Comparison of ENCODE assay signal across 16 cellular contexts in genomic region chr2:204913312-204913711, GRCh38.
DNase-seq lines count a peak whose midpoint lies in the region; ATAC-seq and TF ChIP-seq lines count a peak whose summit lies in the region.
"Had no signal": no experiment of that assay in that cellular context is flagged by ENCODE, and none has a peak within 500 bp of the region (broad histone marks: within the 10 kb centered on the region; RNA-seq: fewer than 3 reads in every experiment).

No MANE protein-coding gene starts in this region.

- intact Hi-C loops in activated CD8-positive, alpha-beta T cell treated with anti-CD3 and anti-CD28 coated beads for 36 hours (cut with micrococcal nuclease) = no loop called here
- intact Hi-C loops in lower lobe of right lung (cut with DNase I) = no loop called here

- no peaks in the 10 kb centered on the region for H3K36me3 Mint-ChIP-seq in activated CD8-positive, alpha-beta T cell treated with anti-CD3 and anti-CD28 coated beads for 36 hours (ENCODE audit: low read depth)
- H3K36me3 Mint-ChIP-seq in activated CD8-positive, alpha-beta T cell treated with anti-CD3 and anti-CD28 coated beads, Interleukin-2, amount 10 ng/mL, durations not matched to agents 7 days and 5 days (ENCODE audit: low read depth) = peaks cover 13% of the 10 kb centered on the region
- H3K36me3 Mint-ChIP-seq in CD4-positive, CD25-positive, alpha-beta regulatory T cell = no peaks in the 10 kb centered on the region
- H3K36me3 Mint-ChIP-seq: CD8-positive, alpha-beta T cell had no signal

- no peak overlapping the region for H3K4me3 Mint-ChIP-seq in activated CD8-positive, alpha-beta T cell treated with anti-CD3 and anti-CD28 coated beads for 36 hours
- H3K4me3 Mint-ChIP-seq in activated CD8-positive, alpha-beta T cell treated with anti-CD3 and anti-CD28 coated beads, Interleukin-2, amount 10 ng/mL, durations not matched to agents 7 days and 5 days = no peak overlapping the region
- H3K4me3 Mint-ChIP-seq in CD4-positive, CD25-positive, alpha-beta regulatory T cell = no peak overlapping the region
- H3K4me3 Mint-ChIP-seq: CD8-positive, alpha-beta T cell; HFFc6 had no signal

- POLR2A ChIA-PET in activated CD8-positive, alpha-beta T cell treated with anti-CD3 and anti-CD28 coated beads for 36 hours (lab: Charles Lee) = no interaction called here
- POLR2A ChIA-PET in activated CD8-positive, alpha-beta T cell treated with anti-CD3 and anti-CD28 coated beads, Interleukin-2, amount 10 ng/mL, durations not matched to agents 7 days and 5 days (lab: Charles Lee) = no interaction called here

- H3K27ac ChIP-seq in CD4-positive, CD25-positive, alpha-beta regulatory T cell (ENCODE audit: insufficient read depth, low read length, poor library complexity, severe bottlenecking) = no peak overlapping the region
- no peak overlapping the region for H3K27ac ChIP-seq in lower lobe of right lung

- CTCF ChIA-PET in activated CD8-positive, alpha-beta T cell treated with anti-CD3 and anti-CD28 coated beads for 36 hours (lab: Charles Lee) = interaction anchor here (1.0 to 1.1 kb wide), 2 partner anchors 15 to 221 kb away, joined by 3 read pairs; no protein-coding TSS in a partner anchor
- CTCF ChIA-PET in activated CD8-positive, alpha-beta T cell treated with anti-CD3 and anti-CD28 coated beads, Interleukin-2, amount 10 ng/mL, durations not matched to agents 7 days and 5 days (lab: Charles Lee) = interaction anchor here (1.5 kb wide), 1 partner anchor 11 kb away, joined by 4 read pairs; no protein-coding TSS in a partner anchor

- no peaks in the 10 kb centered on the region for H3K27me3 Mint-ChIP-seq in activated CD8-positive, alpha-beta T cell treated with anti-CD3 and anti-CD28 coated beads for 36 hours
- H3K27me3 Mint-ChIP-seq in activated CD8-positive, alpha-beta T cell treated with anti-CD3 and anti-CD28 coated beads, Interleukin-2, amount 10 ng/mL, durations not matched to agents 7 days and 5 days (ENCODE audit: low read depth) = no peaks in the 10 kb centered on the region
- no peaks in the 10 kb centered on the region for H3K27me3 Mint-ChIP-seq in CD4-positive, CD25-positive, alpha-beta regulatory T cell

- no peak overlapping the region for H3K4me3 ChIP-seq in CD4-positive, CD25-positive, alpha-beta regulatory T cell (ENCODE audit: low read depth, low read length)
- H3K4me3 ChIP-seq in endocrine pancreas (ENCODE audit: control insufficient read depth, insufficient read depth, low read length) = peak overlapping the region; percentile 38
- no peak overlapping the region for H3K4me3 ChIP-seq in lower lobe of right lung
- H3K4me3 ChIP-seq: HAP-1 had no signal

- H3K4me1 Mint-ChIP-seq in activated CD8-positive, alpha-beta T cell treated with anti-CD3 and anti-CD28 coated beads for 36 hours (ENCODE audit: low read depth) = peaks cover 2% of the 10 kb centered on the region
- no peaks in the 10 kb centered on the region for H3K4me1 Mint-ChIP-seq in activated CD8-positive, alpha-beta T cell treated with anti-CD3 and anti-CD28 coated beads, Interleukin-2, amount 10 ng/mL, durations not matched to agents 7 days and 5 days (ENCODE audit: low read depth)
- H3K4me1 Mint-ChIP-seq in CD4-positive, CD25-positive, alpha-beta regulatory T cell = peaks cover 5 to 16% (median 8%) of the 10 kb centered on the region in 4 donors

- no peaks in the 10 kb centered on the region for H3K4me1 ChIP-seq in CD4-positive, CD25-positive, alpha-beta regulatory T cell (ENCODE audit: control insufficient read depth, insufficient read depth, low read length, poor library complexity, severe bottlenecking)
- H3K4me1 ChIP-seq in endocrine pancreas (ENCODE audit: control insufficient read depth, insufficient read depth, low read length) (peaks cover 9% of the 10 kb centered on the region), lower lobe of right lung (no peaks in the 10 kb centered on the region)
- H3K4me1 ChIP-seq: Caco-2, HAP-1 had no signal

- no peak overlapping the region for H3K27ac Mint-ChIP-seq in activated CD8-positive, alpha-beta T cell treated with anti-CD3 and anti-CD28 coated beads for 36 hours
- no peak overlapping the region for H3K27ac Mint-ChIP-seq in activated CD8-positive, alpha-beta T cell treated with anti-CD3 and anti-CD28 coated beads, Interleukin-2, amount 10 ng/mL, durations not matched to agents 7 days and 5 days
- peak overlapping the region in 2 of 3 donors; percentile 7 to 52 for H3K27ac Mint-ChIP-seq in CD4-positive, CD25-positive, alpha-beta regulatory T cell
- H3K27ac Mint-ChIP-seq: CD8-positive, alpha-beta T cell; HFFc6 had no signal

- H3K9me3 ChIP-seq in CD4-positive, CD25-positive, alpha-beta regulatory T cell (ENCODE audit: control insufficient read depth in 2 of 2, low read length in 2 of 2) = no peaks in the 10 kb centered on the region
- H3K9me3 ChIP-seq in endocrine pancreas (ENCODE audit: control insufficient read depth, low read length) (no peaks in the 10 kb centered on the region), lower lobe of right lung (no peaks in the 10 kb centered on the region)
- H3K9me3 ChIP-seq: Caco-2, HAP-1 had no signal

- ATAC-seq in activated CD8-positive, alpha-beta T cell treated with anti-CD3 and anti-CD28 coated beads for 36 hours = peak; percentile 24
- no peak for ATAC-seq in activated CD8-positive, alpha-beta T cell treated with anti-CD3 and anti-CD28 coated beads, Interleukin-2, amount 10 ng/mL, durations not matched to agents 7 days and 5 days
- ATAC-seq in CD4-positive, CD25-positive, alpha-beta regulatory T cell (ENCODE audit: low read depth in 2 of 2) = no peak
- no peak for ATAC-seq in lower lobe of right lung
- ATAC-seq: CD8-positive, alpha-beta T cell had no signal

- no peak for DNase-seq in activated CD8-positive, alpha-beta T cell treated with anti-CD3 and anti-CD28 coated beads for 36 hours
- no peak for DNase-seq in activated CD8-positive, alpha-beta T cell treated with anti-CD3 and anti-CD28 coated beads, Interleukin-2, amount 10 ng/mL, durations not matched to agents 7 days and 5 days
- peak in 2 of 3 donors; percentile 6 to 36 for DNase-seq in CD4-positive, CD25-positive, alpha-beta regulatory T cell
- DNase-seq in OCI-M1 (lab: John Stamatoyannopoulos, UW) (peak; percentile 25), lower lobe of right lung (no peak), NCI-H524 (lab: John Stamatoyannopoulos, UW) (no peak), NCI-H748 treated with DMSO at 0.1 percent for 48 hours (lab: John Stamatoyannopoulos, UW) (no peak)
- DNase-seq: C1 segment of cervical spinal cord; CD8-positive, alpha-beta T cell; DMS153; DND-41; GOT3; HFFc6 had no signal

- no peak for TF ChIP-seq CTCF in activated CD8-positive, alpha-beta T cell treated with anti-CD3 and anti-CD28 coated beads for 36 hours (IDR thresholded peaks at IDR 0.05)
- TF ChIP-seq CTCF in lower lobe of right lung (IDR thresholded peaks at IDR 0.05) = no peak

- H3K36me3 ChIP-seq in CD4-positive, CD25-positive, alpha-beta regulatory T cell (ENCODE audit: control insufficient read depth, insufficient read depth, low read length) = no peaks in the 10 kb centered on the region
- H3K36me3 ChIP-seq in endocrine pancreas (ENCODE audit: control insufficient read depth, insufficient read depth, low read length) (no peaks in the 10 kb centered on the region), lower lobe of right lung (no peaks in the 10 kb centered on the region)
- H3K36me3 ChIP-seq: HAP-1 had no signal

- no peaks in the 10 kb centered on the region for H3K27me3 ChIP-seq in CD4-positive, CD25-positive, alpha-beta regulatory T cell (ENCODE audit: control insufficient read depth, insufficient read depth, low read length)
- H3K27me3 ChIP-seq in endocrine pancreas (ENCODE audit: control insufficient read depth, insufficient read depth, low read length) (no peaks in the 10 kb centered on the region), lower lobe of right lung (ENCODE audit: low read depth) (no peaks in the 10 kb centered on the region)

- H3K9ac ChIP-seq in endocrine pancreas (ENCODE audit: control insufficient read depth, insufficient read depth, low read length) = no peak overlapping the region

- peaks cover 1% of the 10 kb centered on the region for H3K9me3 Mint-ChIP-seq in activated CD8-positive, alpha-beta T cell treated with anti-CD3 and anti-CD28 coated beads for 36 hours
- peaks cover 4% of the 10 kb centered on the region for H3K9me3 Mint-ChIP-seq in activated CD8-positive, alpha-beta T cell treated with anti-CD3 and anti-CD28 coated beads, Interleukin-2, amount 10 ng/mL, durations not matched to agents 7 days and 5 days (ENCODE audit: insufficient read depth)
- peaks cover 0 to 5% (median 2%) of the 10 kb centered on the region in 7 donors for H3K9me3 Mint-ChIP-seq in CD4-positive, CD25-positive, alpha-beta regulatory T cell
- H3K9me3 Mint-ChIP-seq: CD8-positive, alpha-beta T cell; HFFc6 had no signal

Comparison
In these comparisons a context has a peak if more than half of its experiments do, and no peak if none do; other contexts are left out.
1. DNase-seq: peak in CD4-positive, CD25-positive, alpha-beta regulatory T cell (2 of 3) and OCI-M1 (single experiment); none in activated CD8-positive, alpha-beta T cell treated with anti-CD3 and anti-CD28 coated beads for 36 hours (single experiment), activated CD8-positive, alpha-beta T cell treated with anti-CD3 and anti-CD28 coated beads, Interleukin-2, amount 10 ng/mL, durations not matched to agents 7 days and 5 days (single experiment), lower lobe of right lung (single experiment), NCI-H524 (0 of 2) and NCI-H748 treated with DMSO at 0.1 percent for 48 hours (single experiment).
2. H3K27ac Mint-ChIP-seq: peak in CD4-positive, CD25-positive, alpha-beta regulatory T cell (2 of 3); none in activated CD8-positive, alpha-beta T cell treated with anti-CD3 and anti-CD28 coated beads for 36 hours (single experiment) and activated CD8-positive, alpha-beta T cell treated with anti-CD3 and anti-CD28 coated beads, Interleukin-2, amount 10 ng/mL, durations not matched to agents 7 days and 5 days (single experiment).